Comparison of ENCODE assay signal across 13 cellular contexts in the genomic region with DNA sequence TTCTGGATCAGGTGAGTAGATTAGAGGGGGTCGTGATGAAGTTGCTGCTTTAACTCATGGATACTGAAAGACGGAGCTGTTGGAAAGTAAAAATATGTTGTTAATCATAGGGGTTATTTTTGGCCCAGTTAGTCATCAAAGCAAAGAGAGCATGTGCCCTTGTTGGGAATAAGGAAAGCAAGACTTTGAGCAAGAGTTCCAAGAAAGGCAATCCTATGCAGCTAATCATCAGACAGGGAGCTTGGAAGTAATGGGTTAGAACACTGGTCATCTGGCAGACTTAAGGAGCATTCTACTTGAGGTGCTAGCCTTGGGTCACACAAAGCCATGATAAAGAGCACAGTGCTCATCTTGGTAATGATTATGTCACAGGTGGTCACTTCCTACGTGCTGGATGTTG. TPM values are rescaled to one million over a fixed set of nuclear protein-coding genes. Genes with fewer than 3 reads are reported as not detected.
DNase-seq lines count a peak whose midpoint lies in the region; ATAC-seq, FAIRE-seq and TF ChIP-seq lines count a peak whose summit lies in the region.
"Had no signal": no experiment of that assay in that cellular context is flagged by ENCODE, and none has a peak within 500 bp of the region (broad histone marks: within the 10 kb centered on the region; RNA-seq: fewer than 3 reads in every experiment).

No MANE protein-coding gene starts in this region.

- no peaks in the 10 kb centered on the region for H3K9me1 ChIP-seq in K562 (ENCODE audit: control insufficient read depth, insufficient read depth, low read length)

- CTCF ChIA-PET in K562 (lab: Yijun Ruan, JAX; ENCODE audit: low intra/inter-chr PET ratio), result no interaction called here

- ATAC-seq in K562, result no peak
- ATAC-seq in HG03039 (IDR thresholded peaks at IDR 0.05; ENCODE audit: unreplicated experiment), result no peak
- ATAC-seq: naive thymus-derived CD8-positive, alpha-beta T cell; upper lobe of right lung had no signal

- no TSS peak for BruUV-seq in K562 (replicated peaks; lab: Mats Ljungman, UMichigan)

- no peak overlapping the region for H3K4me2 ChIP-seq in K562 (ENCODE audit: insufficient read depth, low read length)

- DNase-seq in HCEC 1CT (peak; percentile 98), K562 (ENCODE audit: extremely low read depth in 1 of 4, low spot score in 3 of 4) (no peak), right atrium auricular region (ENCODE audit: low spot score) (no peak), hypothalamus (lab: John Stamatoyannopoulos, UW) (no peak), NCI-H2029 (lab: John Stamatoyannopoulos, UW) (no peak), NCI-H2029 treated with DMSO at 0.1 percent for 48 hours (lab: John Stamatoyannopoulos, UW) (no peak)
- DNase-seq: DMS53; naive thymus-derived CD8-positive, alpha-beta T cell; stimulated activated CD4-positive, alpha-beta T cell treated with anti-CD3 and anti-CD28 coated beads, Interleukin-4, amount 100 ng/mL, for 24 hours; upper lobe of right lung had no signal

- H3K9ac ChIP-seq in K562 (ENCODE audit: insufficient read depth in 1 of 2, low read depth in 2 of 2, low read length in 2 of 2) (no peak overlapping the region), stomach smooth muscle (ENCODE audit: low read length in 2 of 2) (peak overlapping the region; percentile 23 to 37)

- intact Hi-C loops in K562 (cut with micrococcal nuclease), result loop anchor here (10.0 kb wide), 1 partner anchor 329 kb away; no protein-coding TSS in a partner anchor

- no peaks in the 10 kb centered on the region; the same call in 1 of the 2 replicates for H4K20me1 ChIP-seq in K562 (replicated peaks; ENCODE audit: control insufficient read depth, insufficient read depth, low read length)

- H3K79me2 ChIP-seq in K562 (ENCODE audit: control insufficient read depth, insufficient read depth, low read length), result no peaks in the 10 kb centered on the region

- TF ChIP-seq RAD21 in K562 (CRISPR knock-in tag; conservative IDR thresholded peaks at IDR 0.05 in 1 of 2, IDR thresholded peaks at IDR 0.05 in 1 of 2), result no peak

- in situ Hi-C loops in K562 (cut with MboI), result no loop called here

- TF ChIP-seq CTCF in K562 (IDR thresholded peaks at IDR 0.05 in 2 of 3, conservative IDR thresholded peaks at IDR 0.05 in 1 of 3; ENCODE audit: insufficient read depth in 2 of 3, low read depth in 1 of 3, low read length in 3 of 3) (no peak), right atrium auricular region (IDR thresholded peaks at IDR 0.05) (no peak)

- 30% methylated on average over 3 of the region's 3 CpGs for WGBS in K562 (ENCODE audit: insufficient coverage, low coverage, missing lambda C conversion rate)

- no peaks in the 10 kb centered on the region for H3K36me3 ChIP-seq in K562 (ENCODE audit: control insufficient read depth, insufficient read depth, low read length)
- H3K36me3 ChIP-seq in right atrium auricular region, result no peaks in the 10 kb centered on the region
- H3K36me3 ChIP-seq in stomach smooth muscle (ENCODE audit: control insufficient read depth in 2 of 2, insufficient read depth in 2 of 2, low read length in 2 of 2), result peaks cover 7 to 15% of the 10 kb centered on the region in 2 donors
- H3K36me3 ChIP-seq: upper lobe of right lung had no signal

- TF ChIP-seq POLR2A in K562 (conservative IDR thresholded peaks at IDR 0.05), result no peak

- H3K4me1 ChIP-seq in K562 (replicated peaks in 1 of 2; ENCODE audit: control insufficient read depth in 2 of 2, insufficient read depth in 2 of 2, low read length in 2 of 2) (no peaks in the 10 kb centered on the region), right atrium auricular region (peaks cover 0 to 9% of the 10 kb centered on the region in 2 donors), stomach smooth muscle (ENCODE audit: control insufficient read depth, insufficient read depth, low read length) (peaks cover 7% of the 10 kb centered on the region)
- H3K4me1 ChIP-seq: upper lobe of right lung had no signal

- no peak overlapping the region for H3K4me3 ChIP-seq in K562
- no peak overlapping the region for H3K4me3 ChIP-seq in right atrium auricular region
- H3K4me3 ChIP-seq in stomach smooth muscle (ENCODE audit: low read length in 2 of 2), result peak overlapping the region; percentile 12 to 23
- H3K4me3 ChIP-seq: upper lobe of right lung had no signal

- H3K27ac ChIP-seq in K562 (ENCODE audit: extremely low read depth, low read depth, low read length), result no peak overlapping the region
- H3K27ac ChIP-seq in right atrium auricular region, result peak overlapping the region; percentile 23 to 30
- H3K27ac ChIP-seq in stomach smooth muscle (ENCODE audit: low read length), result peak overlapping the region; percentile 86
- H3K27ac ChIP-seq: upper lobe of right lung had no signal

- POLR2A ChIA-PET in K562 (lab: Yijun Ruan, JAX), result interaction anchor here (0.7 to 0.8 kb wide), 2 partner anchors 9 to 426 kb away, joined by 3 to 4 read pairs; no protein-coding TSS in a partner anchor

- FAIRE-seq in K562 (lab: Jason Lieb, UNC), result no peak
- FAIRE-seq: H1 had no signal

- TF ChIP-seq EP300 in K562 (IDR thresholded peaks at IDR 0.05; ENCODE audit: low read length), result no peak

- no peaks in the 10 kb centered on the region for H3K27me3 ChIP-seq in K562 (ENCODE audit: control insufficient read depth in 2 of 2, insufficient read depth in 2 of 2, low read length in 2 of 2)
- H3K27me3 ChIP-seq in right atrium auricular region, result no peaks in the 10 kb centered on the region
- no peaks in the 10 kb centered on the region for H3K27me3 ChIP-seq in stomach smooth muscle (ENCODE audit: control insufficient read depth in 1 of 2, insufficient read depth in 2 of 2, low read length in 2 of 2)
- H3K27me3 ChIP-seq: upper lobe of right lung had no signal

- no peaks in the 10 kb centered on the region for H3K9me3 ChIP-seq in K562 (replicated peaks; ENCODE audit: control insufficient read depth, insufficient read depth, low read depth, low read length)
- H3K9me3 ChIP-seq in right atrium auricular region, result no peaks in the 10 kb centered on the region
- H3K9me3 ChIP-seq in stomach smooth muscle (ENCODE audit: control insufficient read depth in 2 of 2, low read length in 2 of 2), result no peaks in the 10 kb centered on the region
- H3K9me3 ChIP-seq: upper lobe of right lung had no signal

- H2AFZ ChIP-seq in K562 (ENCODE audit: low read depth, low read length), result no peak overlapping the region

RNA-seq across cellular contexts. Expression of a gene that starts 18.3 kb away (rescaled TPM):
- total RNA-seq in K562 (2011; cell fraction: chromatin; rRNA removed; ENCODE audit: low replicate concordance), result not detected in 2 replicates
- not detected in 2 replicates for total RNA-seq in K562 (2011; cell fraction: nucleolus; rRNA removed)
- total RNA-seq in K562 (2011; cell fraction: nucleoplasm; rRNA removed), result not detected in 2 replicates
- total RNA-seq in K562 (2014; rRNA removed) (not detected in 2 replicates), K562 (2014; rRNA removed; fragmentation: Illumina TruSeq; extraction: Trizol) (not detected in 2 replicates), K562 (2015; rRNA removed; fragmentation: Illumina TruSeq; extraction: Trizol) (not detected in 2 replicates), K562 (2021) (not detected in 2 replicates), right atrium auricular region (10 to 100 TPM in 1 of 2 donors, 1 to 10 TPM in 1; 3.9 to 29.0 TPM)
- polyA plus RNA-seq in K562 (2011; rRNA removed) (not detected in 2 replicates), K562 (2014; fragmentation: Illumina TruSeq; extraction: Trizol) (not detected in 2 replicates), K562 (2014; fragmentation: Nextera tagmentation; extraction: Ambion mirVana) (under 1 TPM; 0.03 to 0.07 TPM), K562 (2014; rRNA removed) (not detected in 2 replicates)
- polyA plus RNA-seq in K562 (2011; cell fraction: cytosol; rRNA removed), result not detected in 2 replicates
- not detected in 2 replicates for polyA plus RNA-seq in K562 (2011; cell fraction: nucleus; rRNA removed)
- polyA plus RNA-seq in K562 (2012), result 0.03 TPM in 1 of 2 replicates, not detected in the other
- polyA minus RNA-seq in K562 (2011; rRNA and poly(A)+ RNA removed), result not detected in 2 replicates
- polyA minus RNA-seq in K562 (2011; cell fraction: cytosol; rRNA and poly(A)+ RNA removed), result not detected in 2 replicates
- polyA minus RNA-seq in K562 (2011; cell fraction: nucleus; rRNA and poly(A)+ RNA removed), result not detected in 2 replicates
- total RNA-seq: H1; naive thymus-derived CD8-positive, alpha-beta T cell had no signal
- polyA plus RNA-seq: H1; naive thymus-derived CD8-positive, alpha-beta T cell had no signal

RNA-seq across cellular contexts. Expression of a gene that starts 39.7 kb away (rescaled TPM):
- not detected in 2 replicates for total RNA-seq in K562 (2011; cell fraction: chromatin; rRNA removed; ENCODE audit: low replicate concordance)
- not detected in 2 replicates for total RNA-seq in K562 (2011; cell fraction: nucleolus; rRNA removed)
- not detected in 2 replicates for total RNA-seq in K562 (2011; cell fraction: nucleoplasm; rRNA removed)
- not detected in 2 replicates for total RNA-seq in K562 (2014; rRNA removed)
- not detected in 2 replicates for total RNA-seq in K562 (2014; rRNA removed; fragmentation: Illumina TruSeq; extraction: Trizol)
- not detected in 2 replicates for total RNA-seq in K562 (2015; rRNA removed; fragmentation: Illumina TruSeq; extraction: Trizol)
- not detected in 2 replicates for total RNA-seq in K562 (2021)
- polyA plus RNA-seq in K562 (2011; rRNA removed), result not detected in 2 replicates
- not detected in 2 replicates for polyA plus RNA-seq in K562 (2011; cell fraction: cytosol; rRNA removed)
- not detected in 2 replicates for polyA plus RNA-seq in K562 (2011; cell fraction: nucleus; rRNA removed)
- 0.04 TPM in 1 of 2 replicates, not detected in the other for polyA plus RNA-seq in K562 (2012)
- polyA plus RNA-seq in K562 (2014; fragmentation: Illumina TruSeq; extraction: Trizol), result not detected in 2 replicates
- under 1 TPM in 1 of 2 experiments, not detected in 1; 0.21 TPM for polyA plus RNA-seq in K562 (2014; fragmentation: Nextera tagmentation; extraction: Ambion mirVana)
- not detected in 2 replicates for polyA plus RNA-seq in K562 (2014; rRNA removed)
- not detected in 2 replicates for polyA minus RNA-seq in K562 (2011; rRNA and poly(A)+ RNA removed)
- not detected in 2 replicates for polyA minus RNA-seq in K562 (2011; cell fraction: cytosol; rRNA and poly(A)+ RNA removed)
- polyA minus RNA-seq in K562 (2011; cell fraction: nucleus; rRNA and poly(A)+ RNA removed), result not detected in 2 replicates
- total RNA-seq in right atrium auricular region, result 10 to 100 TPM; 22.7 to 26.5 TPM
- total RNA-seq: H1; naive thymus-derived CD8-positive, alpha-beta T cell had no signal
- polyA plus RNA-seq: H1; naive thymus-derived CD8-positive, alpha-beta T cell had no signal

RNA-seq across cellular contexts. Expression of a gene that starts 59.6 kb away (rescaled TPM):
- not detected in 2 replicates for total RNA-seq in K562 (2011; cell fraction: chromatin; rRNA removed; ENCODE audit: low replicate concordance)
- total RNA-seq in K562 (2011; cell fraction: nucleolus; rRNA removed), result not detected in 2 replicates
- not detected in 2 replicates for total RNA-seq in K562 (2011; cell fraction: nucleoplasm; rRNA removed)
- total RNA-seq in K562 (2014; rRNA removed), result not detected in 2 replicates
- total RNA-seq in K562 (2014; rRNA removed; fragmentation: Illumina TruSeq; extraction: Trizol), result not detected in 2 replicates
- total RNA-seq in K562 (2015; rRNA removed; fragmentation: Illumina TruSeq; extraction: Trizol), result not detected in 2 replicates
- 0.07 and 0.16 TPM in 2 replicates for total RNA-seq in K562 (2021)
- not detected in 2 replicates for polyA plus RNA-seq in K562 (2011; rRNA removed)
- not detected in 2 replicates for polyA plus RNA-seq in K562 (2011; cell fraction: cytosol; rRNA removed)
- not detected in 2 replicates for polyA plus RNA-seq in K562 (2011; cell fraction: nucleus; rRNA removed)
- 0.04 and 0.07 TPM in 2 replicates for polyA plus RNA-seq in K562 (2012)
- not detected in 2 replicates for polyA plus RNA-seq in K562 (2014; fragmentation: Illumina TruSeq; extraction: Trizol)
- polyA plus RNA-seq in K562 (2014; fragmentation: Nextera tagmentation; extraction: Ambion mirVana), result under 1 TPM in 1 of 2 experiments, not detected in 1; 0.17 TPM
- polyA plus RNA-seq in K562 (2014; rRNA removed), result not detected in 2 replicates
- not detected in 2 replicates for polyA minus RNA-seq in K562 (2011; rRNA and poly(A)+ RNA removed)
- not detected in 2 replicates for polyA minus RNA-seq in K562 (2011; cell fraction: cytosol; rRNA and poly(A)+ RNA removed)
- polyA minus RNA-seq in K562 (2011; cell fraction: nucleus; rRNA and poly(A)+ RNA removed), result not detected in 2 replicates
- 10 to 100 TPM; 15.5 to 39.1 TPM for total RNA-seq in right atrium auricular region
- total RNA-seq: H1; naive thymus-derived CD8-positive, alpha-beta T cell had no signal
- polyA plus RNA-seq: H1 had no signal

Comparison
In these comparisons a context has a peak if more than half of its experiments do, and no peak if none do; other contexts are left out.
1. H3K4me3 ChIP-seq: peak in stomach smooth muscle (2 of 2); none in K562 (single experiment) and right atrium auricular region (0 of 2).
2. H3K9ac ChIP-seq: peak in stomach smooth muscle (2 of 2); none in K562 (0 of 2).
3. RNA of a gene that starts 18.3 kb away (total RNA-seq): 3.9 to 29.0 TPM in right atrium auricular region; not detected in K562; every median in the first group is over 4 times any median in the second.
4. RNA of a gene that starts 39.7 kb away (total RNA-seq): 22.7 to 26.5 TPM in right atrium auricular region; not detected in K562; every median in the first group is over 10 times any median in the second.
5. RNA of a gene that starts 59.6 kb away (total RNA-seq): 15.5 to 39.1 TPM in right atrium auricular region; 0.07 to 0.16 TPM in K562; every median in the first group is over 10 times any median in the second.